ENCODE assay signal across 11 cellular contexts in the genomic region with DNA sequence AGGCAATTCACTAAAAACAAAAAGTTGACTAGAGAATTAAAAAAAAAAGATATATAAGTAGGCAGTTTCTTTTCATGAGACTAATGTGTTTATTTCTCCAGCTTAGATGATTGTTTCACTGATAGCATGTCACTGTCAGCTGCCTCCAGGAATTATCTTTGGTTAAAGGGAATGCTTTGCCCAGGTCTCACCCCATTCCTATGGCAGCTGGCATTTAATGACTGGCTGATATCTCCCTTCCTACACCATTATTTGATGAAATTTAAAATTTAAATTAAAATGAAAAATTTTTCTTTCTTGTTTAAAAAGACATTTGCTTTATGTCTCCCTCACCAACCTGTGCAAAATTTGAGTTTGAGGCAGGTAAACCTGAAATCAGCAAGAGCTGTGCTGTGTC.
DNase-seq lines count a peak whose midpoint lies in the region; ATAC-seq and TF ChIP-seq lines count a peak whose summit lies in the region.
"Had no signal": no experiment of that assay in that cellular context is flagged by ENCODE, and none has a peak within 500 bp of the region (broad histone marks: within the 10 kb centered on the region; RNA-seq: fewer than 3 reads in every experiment).

No MANE protein-coding gene starts in this region.

- no peak for ATAC-seq in natural killer cell treated with Interleukin-12 subunit alpha and Interleukin-12 subunit beta and Interleukin-15 and Interleukin-18, amount 100 ng/mL, for 72 hours
- no peak for ATAC-seq in natural killer cell
- no peak for ATAC-seq in activated T-helper 17 cell treated with anti-CD3 and anti-CD28 coated beads, Interleukin-2, amount 50 U/mL, for 72 hours (replicated peaks)
- ATAC-seq in stimulated activated effector memory CD8-positive, alpha-beta T cell treated with anti-CD3 and anti-CD28 coated beads, Interleukin-12 subunit alpha, Interleukin-12 subunit beta, amount 100 ng/mL, for 72 hours, result no peak
- ATAC-seq in HG03565 (IDR thresholded peaks at IDR 0.05; ENCODE audit: unreplicated experiment), result no peak

- no peaks in the 10 kb centered on the region for H3K36me3 Mint-ChIP-seq in natural killer cell treated with Interleukin-12 subunit alpha and Interleukin-12 subunit beta and Interleukin-15 and Interleukin-18, amount 100 ng/mL, for 72 hours
- no peaks in the 10 kb centered on the region for H3K36me3 Mint-ChIP-seq in natural killer cell
- no peaks in the 10 kb centered on the region for H3K36me3 Mint-ChIP-seq in activated T-helper 17 cell treated with anti-CD3 and anti-CD28 coated beads, Interleukin-2, amount 50 U/mL, for 72 hours (ENCODE audit: low read depth)
- H3K36me3 Mint-ChIP-seq in stimulated activated effector memory CD8-positive, alpha-beta T cell treated with anti-CD3 and anti-CD28 coated beads, Interleukin-12 subunit alpha, Interleukin-12 subunit beta, amount 100 ng/mL, for 72 hours, result no peaks in the 10 kb centered on the region

- DNase-seq in natural killer cell treated with Interleukin-12 subunit alpha and Interleukin-12 subunit beta and Interleukin-15 and Interleukin-18, amount 100 ng/mL, for 72 hours (ENCODE audit: low spot score), result no peak
- DNase-seq in natural killer cell (no peak), LHCN-M2 (ENCODE audit: low read depth) (peak; percentile 30), ecto neural progenitor cell (ENCODE audit: low spot score) (no peak), foreskin melanocyte (no peak)
- DNase-seq in stimulated activated effector memory CD8-positive, alpha-beta T cell treated with anti-CD3 and anti-CD28 coated beads, Interleukin-12 subunit alpha, Interleukin-12 subunit beta, amount 100 ng/mL, for 72 hours (ENCODE audit: low spot score in 2 of 2), result no peak

- H3K4me3 Mint-ChIP-seq in natural killer cell treated with Interleukin-12 subunit alpha and Interleukin-12 subunit beta and Interleukin-15 and Interleukin-18, amount 100 ng/mL, for 72 hours, result peak overlapping the region; percentile 46
- no peak overlapping the region for H3K4me3 Mint-ChIP-seq in natural killer cell
- peak overlapping the region; percentile 44 for H3K4me3 Mint-ChIP-seq in activated T-helper 17 cell treated with anti-CD3 and anti-CD28 coated beads, Interleukin-2, amount 50 U/mL, for 72 hours
- peak overlapping the region; percentile 47 for H3K4me3 Mint-ChIP-seq in stimulated activated effector memory CD8-positive, alpha-beta T cell treated with anti-CD3 and anti-CD28 coated beads, Interleukin-12 subunit alpha, Interleukin-12 subunit beta, amount 100 ng/mL, for 72 hours
- H3K4me3 Mint-ChIP-seq: dendritic cell treated with granulocyte-macrophage colony-stimulating factor and Interleukin-4, amounts not matched to agents 40 ng/mL and 50 ng/mL, for 4 days had no signal

- intact Hi-C loops in natural killer cell (cut with micrococcal nuclease), result no loop called here

- TF ChIP-seq CTCF in natural killer cell (IDR thresholded peaks at IDR 0.05), result no peak

- H3K4me1 Mint-ChIP-seq in natural killer cell treated with Interleukin-12 subunit alpha and Interleukin-12 subunit beta and Interleukin-15 and Interleukin-18, amount 100 ng/mL, for 72 hours (ENCODE audit: low read depth in 2 of 2), result peaks cover 0 to 9% of the 10 kb centered on the region in 2 donors
- H3K4me1 Mint-ChIP-seq in natural killer cell, result peaks cover 7 to 12% of the 10 kb centered on the region in 2 donors
- no peaks in the 10 kb centered on the region for H3K4me1 Mint-ChIP-seq in activated T-helper 17 cell treated with anti-CD3 and anti-CD28 coated beads, Interleukin-2, amount 50 U/mL, for 72 hours
- H3K4me1 Mint-ChIP-seq in stimulated activated effector memory CD8-positive, alpha-beta T cell treated with anti-CD3 and anti-CD28 coated beads, Interleukin-12 subunit alpha, Interleukin-12 subunit beta, amount 100 ng/mL, for 72 hours, result peaks cover 8% of the 10 kb centered on the region

- peaks cover 3 to 19% of the 10 kb centered on the region in 2 donors for H3K27me3 Mint-ChIP-seq in natural killer cell treated with Interleukin-12 subunit alpha and Interleukin-12 subunit beta and Interleukin-15 and Interleukin-18, amount 100 ng/mL, for 72 hours
- H3K27me3 Mint-ChIP-seq in natural killer cell (ENCODE audit: low read depth in 2 of 2), result peaks cover 0 to 3% of the 10 kb centered on the region in 2 donors
- H3K27me3 Mint-ChIP-seq in activated T-helper 17 cell treated with anti-CD3 and anti-CD28 coated beads, Interleukin-2, amount 50 U/mL, for 72 hours, result no peaks in the 10 kb centered on the region

- H3K27ac Mint-ChIP-seq in natural killer cell treated with Interleukin-12 subunit alpha and Interleukin-12 subunit beta and Interleukin-15 and Interleukin-18, amount 100 ng/mL, for 72 hours, result peak overlapping the region in 1 of 2 donors; percentile 73
- no peak overlapping the region for H3K27ac Mint-ChIP-seq in natural killer cell
- H3K27ac Mint-ChIP-seq in activated T-helper 17 cell treated with anti-CD3 and anti-CD28 coated beads, Interleukin-2, amount 50 U/mL, for 72 hours, result peak overlapping the region; percentile 15
- H3K27ac Mint-ChIP-seq in stimulated activated effector memory CD8-positive, alpha-beta T cell treated with anti-CD3 and anti-CD28 coated beads, Interleukin-12 subunit alpha, Interleukin-12 subunit beta, amount 100 ng/mL, for 72 hours, result no peak overlapping the region
- H3K27ac Mint-ChIP-seq: progenitor cell of endocrine pancreas had no signal

- no peaks in the 10 kb centered on the region for H3K9me3 Mint-ChIP-seq in natural killer cell treated with Interleukin-12 subunit alpha and Interleukin-12 subunit beta and Interleukin-15 and Interleukin-18, amount 100 ng/mL, for 72 hours
- no peaks in the 10 kb centered on the region for H3K9me3 Mint-ChIP-seq in natural killer cell
- no peaks in the 10 kb centered on the region for H3K9me3 Mint-ChIP-seq in activated T-helper 17 cell treated with anti-CD3 and anti-CD28 coated beads, Interleukin-2, amount 50 U/mL, for 72 hours
- no peaks in the 10 kb centered on the region for H3K9me3 Mint-ChIP-seq in stimulated activated effector memory CD8-positive, alpha-beta T cell treated with anti-CD3 and anti-CD28 coated beads, Interleukin-12 subunit alpha, Interleukin-12 subunit beta, amount 100 ng/mL, for 72 hours
- H3K9me3 Mint-ChIP-seq: CD4-positive, alpha-beta memory T cell; dendritic cell treated with granulocyte-macrophage colony-stimulating factor and Interleukin-4, amounts not matched to agents 40 ng/mL and 50 ng/mL, for 4 days had no signal
